Comparison of ENCODE assay signal across 11 cellular contexts in the genomic region with DNA sequence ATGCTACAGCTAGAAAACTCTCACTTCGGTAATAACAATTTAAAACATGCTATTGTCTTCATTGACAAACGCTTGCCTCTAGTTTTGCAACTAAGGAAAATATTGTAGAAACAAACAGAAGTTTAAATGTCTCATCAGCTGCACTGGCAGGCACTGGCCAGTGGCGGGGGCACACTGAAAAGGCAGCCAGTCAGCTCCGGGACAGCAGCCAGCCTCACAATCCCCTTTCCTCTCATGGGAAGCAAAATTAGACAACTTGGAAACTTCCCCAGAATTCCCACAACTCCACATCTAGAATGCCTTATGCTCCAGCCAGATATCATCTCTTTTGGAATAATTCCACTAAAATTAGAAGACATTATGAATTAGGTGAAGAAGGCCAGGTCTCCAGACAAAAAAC.
DNase-seq lines count a peak whose midpoint lies in the region; ATAC-seq and TF ChIP-seq lines count a peak whose summit lies in the region.
"Had no signal": no experiment of that assay in that cellular context is flagged by ENCODE, and none has a peak within 500 bp of the region (broad histone marks: within the 10 kb centered on the region; RNA-seq: fewer than 3 reads in every experiment).

No MANE protein-coding gene starts in this region.

- H3K4me3 ChIP-seq in spleen: no peak overlapping the region

- H3K27ac Mint-ChIP-seq in activated T-helper 17 cell treated with anti-CD3 and anti-CD28 coated beads, Interleukin-2, amount 50 U/mL, for 72 hours: peak overlapping the region; percentile 46

- H3K27ac ChIP-seq in spleen: no peak overlapping the region

- no peaks in the 10 kb centered on the region for H3K9me3 ChIP-seq in spleen

- H3K36me3 ChIP-seq in spleen: peaks cover 3 to 99% (median 61%) of the 10 kb centered on the region in 6 donors

- H3K36me3 Mint-ChIP-seq in activated T-helper 17 cell treated with anti-CD3 and anti-CD28 coated beads, Interleukin-2, amount 50 U/mL, for 72 hours (ENCODE audit: low read depth): peaks cover 68% of the 10 kb centered on the region

- DNase-seq in Ammon's horn (ENCODE audit: low spot score) (peak; percentile 65), fibroblast of the conjunctiva (ENCODE audit: low read depth) (peak; percentile 55), pons (ENCODE audit: low spot score) (peak; percentile 44), NCI-H526 treated with DMSO at 0.1 percent for 48 hours (lab: John Stamatoyannopoulos, UW) (no peak), spleen (no peak)
- DNase-seq: activated effector memory CD4-positive, alpha-beta T cell treated with Interleukin-2 at 50 U/mL for 16 hours; NCI-H1092; stimulated activated naive CD4-positive, alpha-beta T cell had no signal

- H3K4me1 Mint-ChIP-seq in activated T-helper 17 cell treated with anti-CD3 and anti-CD28 coated beads, Interleukin-2, amount 50 U/mL, for 72 hours: no peaks in the 10 kb centered on the region

- no peaks in the 10 kb centered on the region for H3K4me1 ChIP-seq in spleen

- H3K27me3 ChIP-seq in spleen (replicated peaks in 1 of 7): no peaks in the 10 kb centered on the region

- no peak for TF ChIP-seq CTCF in spleen (IDR thresholded peaks at IDR 0.05 in 8 of 11, conservative IDR thresholded peaks at IDR 0.05 in 3 of 11)

- intact Hi-C loops in spleen (cut with DNase I; ENCODE audit: low total_unique reads): no loop called here

- TF ChIP-seq POLR2A in spleen (IDR thresholded peaks at IDR 0.05): no peak

- no peak for ATAC-seq in activated T-helper 17 cell treated with anti-CD3 and anti-CD28 coated beads, Interleukin-2, amount 50 U/mL, for 72 hours (replicated peaks)
- ATAC-seq in HG02798 (IDR thresholded peaks at IDR 0.05; ENCODE audit: poor library complexity, unreplicated experiment) (no peak), GM19467 (IDR thresholded peaks at IDR 0.05; ENCODE audit: unreplicated experiment) (no peak)

- H3K27me3 Mint-ChIP-seq in activated T-helper 17 cell treated with anti-CD3 and anti-CD28 coated beads, Interleukin-2, amount 50 U/mL, for 72 hours: no peaks in the 10 kb centered on the region

- H3K4me3 Mint-ChIP-seq in activated T-helper 17 cell treated with anti-CD3 and anti-CD28 coated beads, Interleukin-2, amount 50 U/mL, for 72 hours: no peak overlapping the region

- no peaks in the 10 kb centered on the region for H3K9me3 Mint-ChIP-seq in activated T-helper 17 cell treated with anti-CD3 and anti-CD28 coated beads, Interleukin-2, amount 50 U/mL, for 72 hours

- WGBS in spleen, 5 donors: 77 to 88% (median 79%) methylated on average over 4 of the region's 4 CpGs

Comparison
In these comparisons a context has a peak if more than half of its experiments do, and no peak if none do; other contexts are left out.
1. DNase-seq: peak in Ammon's horn (single experiment), fibroblast of the conjunctiva (single experiment) and pons (single experiment); none in NCI-H526 treated with DMSO at 0.1 percent for 48 hours (single experiment) and spleen (single experiment).